17 cellular contexts compared by ENCODE assay signal in the genomic region with DNA sequence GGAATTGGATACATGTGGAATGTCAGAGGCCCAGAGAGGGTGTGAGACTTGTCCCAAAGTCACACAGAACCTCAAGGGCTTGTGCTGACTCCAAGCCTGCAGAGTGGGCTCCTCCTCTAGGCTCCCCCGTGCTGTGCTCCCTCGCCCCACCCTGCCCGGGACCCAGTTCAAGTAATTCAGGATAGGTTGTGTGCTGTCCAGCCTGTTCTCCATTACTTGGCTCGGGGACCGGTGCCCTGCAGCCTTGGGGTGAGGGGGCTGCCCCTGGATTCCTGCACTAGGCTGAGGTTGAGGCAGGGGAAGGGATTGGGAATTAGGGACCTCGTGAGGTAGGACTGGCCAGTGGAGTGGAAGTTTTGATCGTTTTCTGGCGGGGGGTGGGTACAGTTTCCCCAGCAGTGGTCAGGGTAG. TPM values are rescaled to one million over a fixed set of nuclear protein-coding genes. Genes with fewer than 3 reads are reported as not detected.
DNase-seq lines count a peak whose midpoint lies in the region; ATAC-seq and TF ChIP-seq lines count a peak whose summit lies in the region.
"Had no signal": no experiment of that assay in that cellular context is flagged by ENCODE, and none has a peak within 500 bp of the region (broad histone marks: within the 10 kb centered on the region; RNA-seq: fewer than 3 reads in every experiment).

No MANE protein-coding gene starts in this region.

- H3K36me3 ChIP-seq in ascending aorta (peaks cover 33 to 37% of the 10 kb centered on the region in 2 donors), tibial nerve (peaks cover 0 to 41% (median 4%) of the 10 kb centered on the region in 3 donors)
- peaks cover 0 to 43% (median 0%) of the 10 kb centered on the region in 3 experiments for H3K36me3 ChIP-seq in naive thymus-derived CD4-positive, alpha-beta T cell (ENCODE audit: control insufficient read depth in 2 of 3, insufficient read depth in 3 of 3, low read length in 3 of 3)

- no peak for TF ChIP-seq EP300 in tibial nerve (IDR thresholded peaks at IDR 0.05)

- H3K27me3 Mint-ChIP-seq in activated naive CD8-positive, alpha-beta T cell treated with anti-CD3 and anti-CD28 coated beads, Interleukin-2, amount 10 ng/mL, durations not matched to agents 7 days and 5 days: no peaks in the 10 kb centered on the region
- peaks cover 3% of the 10 kb centered on the region for H3K27me3 Mint-ChIP-seq in activated naive CD8-positive, alpha-beta T cell treated with anti-CD3 and anti-CD28 coated beads, Interleukin-2, amount 50 U/mL, for 24 hours
- H3K27me3 Mint-ChIP-seq in naive thymus-derived CD4-positive, alpha-beta T cell: no peaks in the 10 kb centered on the region

- H3K27me3 ChIP-seq in ascending aorta: no peaks in the 10 kb centered on the region
- H3K27me3 ChIP-seq in naive thymus-derived CD4-positive, alpha-beta T cell (ENCODE audit: control insufficient read depth in 2 of 2, insufficient read depth in 2 of 2, low read length in 2 of 2): no peaks in the 10 kb centered on the region
- H3K27me3 ChIP-seq in tibial nerve: no peaks in the 10 kb centered on the region

- H3K9me3 Mint-ChIP-seq in activated naive CD8-positive, alpha-beta T cell treated with anti-CD3 and anti-CD28 coated beads, Interleukin-2, amount 10 ng/mL, durations not matched to agents 7 days and 5 days: no peaks in the 10 kb centered on the region
- H3K9me3 Mint-ChIP-seq in activated naive CD8-positive, alpha-beta T cell treated with anti-CD3 and anti-CD28 coated beads, Interleukin-2, amount 50 U/mL, for 24 hours: no peaks in the 10 kb centered on the region
- no peaks in the 10 kb centered on the region for H3K9me3 Mint-ChIP-seq in naive thymus-derived CD4-positive, alpha-beta T cell
- H3K9me3 Mint-ChIP-seq: activated CD8-positive, alpha-beta T cell treated with anti-CD3 and anti-CD28 coated beads for 36 hours; activated naive CD8-positive, alpha-beta T cell treated with anti-CD3 and anti-CD28 coated beads for 36 hours had no signal

- H3K4me1 Mint-ChIP-seq in activated naive CD8-positive, alpha-beta T cell treated with anti-CD3 and anti-CD28 coated beads, Interleukin-2, amount 10 ng/mL, durations not matched to agents 7 days and 5 days: peaks cover 36% of the 10 kb centered on the region
- peaks cover 46% of the 10 kb centered on the region for H3K4me1 Mint-ChIP-seq in activated naive CD8-positive, alpha-beta T cell treated with anti-CD3 and anti-CD28 coated beads, Interleukin-2, amount 50 U/mL, for 24 hours
- H3K4me1 Mint-ChIP-seq in naive thymus-derived CD4-positive, alpha-beta T cell: peaks cover 34 to 61% (median 51%) of the 10 kb centered on the region in 7 donors

- peak overlapping the region; percentile 19 for H3K4me3 Mint-ChIP-seq in activated naive CD8-positive, alpha-beta T cell treated with anti-CD3 and anti-CD28 coated beads, Interleukin-2, amount 10 ng/mL, durations not matched to agents 7 days and 5 days
- H3K4me3 Mint-ChIP-seq in activated naive CD8-positive, alpha-beta T cell treated with anti-CD3 and anti-CD28 coated beads, Interleukin-2, amount 50 U/mL, for 24 hours: no peak overlapping the region
- peak overlapping the region in 6 of 10 donors; percentile 6 to 97 (median 30) for H3K4me3 Mint-ChIP-seq in naive thymus-derived CD4-positive, alpha-beta T cell
- H3K4me3 Mint-ChIP-seq: activated naive CD8-positive, alpha-beta T cell treated with anti-CD3 and anti-CD28 coated beads for 36 hours had no signal

- no peak for TF ChIP-seq POLR2A in tibial nerve (IDR thresholded peaks at IDR 0.05)

- intact Hi-C loops in ascending aorta (cut with DNase I): no loop called here
- intact Hi-C loops in naive thymus-derived CD4-positive, alpha-beta T cell (cut with micrococcal nuclease): no loop called here

- TF ChIP-seq CTCF in ascending aorta (IDR thresholded peaks at IDR 0.05) (no peak), tibial nerve (IDR thresholded peaks at IDR 0.05) (no peak)

- H3K27ac ChIP-seq in ascending aorta (peak overlapping the region; percentile 98), tibial nerve (peak overlapping the region in 3 of 4 donors; percentile 96 to 100 (median 99))
- peak overlapping the region; percentile 54 for H3K27ac ChIP-seq in naive thymus-derived CD4-positive, alpha-beta T cell (ENCODE audit: low read depth, low read length)

- 58 to 60% methylated on average over 2 to 8 of the region's 8 CpGs for WGBS in tibial nerve, 2 donors

- H3K36me3 Mint-ChIP-seq in activated naive CD8-positive, alpha-beta T cell treated with anti-CD3 and anti-CD28 coated beads, Interleukin-2, amount 10 ng/mL, durations not matched to agents 7 days and 5 days: peaks cover 6% of the 10 kb centered on the region
- H3K36me3 Mint-ChIP-seq in activated naive CD8-positive, alpha-beta T cell treated with anti-CD3 and anti-CD28 coated beads, Interleukin-2, amount 50 U/mL, for 24 hours (ENCODE audit: low read depth): peaks cover 13% of the 10 kb centered on the region
- peaks cover 0 to 24% (median 0%) of the 10 kb centered on the region in 5 donors for H3K36me3 Mint-ChIP-seq in naive thymus-derived CD4-positive, alpha-beta T cell

- CTCF ChIA-PET in naive thymus-derived CD4-positive, alpha-beta T cell (lab: Charles Lee): no interaction called here

- peak overlapping the region; percentile 38 for H3K27ac Mint-ChIP-seq in activated naive CD8-positive, alpha-beta T cell treated with anti-CD3 and anti-CD28 coated beads, Interleukin-2, amount 10 ng/mL, durations not matched to agents 7 days and 5 days
- H3K27ac Mint-ChIP-seq in activated naive CD8-positive, alpha-beta T cell treated with anti-CD3 and anti-CD28 coated beads, Interleukin-2, amount 50 U/mL, for 24 hours: no peak overlapping the region
- H3K27ac Mint-ChIP-seq in naive thymus-derived CD4-positive, alpha-beta T cell: peak overlapping the region in 3 of 9 donors; percentile 52 to 63 (median 63)

- POLR2A ChIA-PET in activated naive CD8-positive, alpha-beta T cell treated with anti-CD3 and anti-CD28 coated beads, Interleukin-2, amount 10 ng/mL, durations not matched to agents 7 days and 5 days (lab: Charles Lee): no interaction called here
- POLR2A ChIA-PET in naive thymus-derived CD4-positive, alpha-beta T cell (lab: Charles Lee): interaction anchor here (0.5 to 2.3 kb wide), 3 partner anchors 66 to 122 kb away, joined by 3 to 8 read pairs (median 3); a partner anchor contains a TSS

- H3K4me3 ChIP-seq in ascending aorta: peak overlapping the region in 1 of 2 donors; percentile 79
- no peak overlapping the region for H3K4me3 ChIP-seq in naive thymus-derived CD4-positive, alpha-beta T cell (ENCODE audit: low read length)
- H3K4me3 ChIP-seq in tibial nerve: peak overlapping the region in 1 of 4 donors; percentile 91

- no peak for DNase-seq in activated naive CD8-positive, alpha-beta T cell treated with anti-CD3 and anti-CD28 coated beads, Interleukin-2, amount 10 ng/mL, durations not matched to agents 7 days and 5 days
- DNase-seq in activated naive CD8-positive, alpha-beta T cell treated with anti-CD3 and anti-CD28 coated beads, Interleukin-2, amount 50 U/mL, for 24 hours: no peak
- no peak for DNase-seq in ascending aorta (ENCODE audit: low spot score in 2 of 2)
- DNase-seq in naive thymus-derived CD4-positive, alpha-beta T cell: no peak
- DNase-seq in tibial nerve (ENCODE audit: low spot score in 2 of 2): no peak
- DNase-seq in stimulated activated CD4-positive, alpha-beta T cell treated with anti-CD3 and anti-CD28 coated beads, Interleukin-12 subunit alpha, Interleukin-12 subunit beta, amount 100 ng/mL, for 4 hours: no peak
- DNase-seq in activated CD4-positive, CD25-positive, alpha-beta regulatory T cell (lab: John Stamatoyannopoulos, UW): no peak
- DNase-seq in nucleus accumbens (lab: John Stamatoyannopoulos, UW): no peak
- DNase-seq: activated CD8-positive, alpha-beta T cell treated with anti-CD3 and anti-CD28 coated beads for 36 hours; activated naive CD8-positive, alpha-beta T cell treated with anti-CD3 and anti-CD28 coated beads for 36 hours; cortex of kidney; MM.1S; NCI-H2227 treated with DMSO at 0.1 percent for 48 hours had no signal

- H3K9me3 ChIP-seq in ascending aorta: no peaks in the 10 kb centered on the region
- no peaks in the 10 kb centered on the region for H3K9me3 ChIP-seq in naive thymus-derived CD4-positive, alpha-beta T cell (ENCODE audit: control insufficient read depth in 2 of 3, low read length in 3 of 3)
- H3K9me3 ChIP-seq in tibial nerve: no peaks in the 10 kb centered on the region

- no peak for ATAC-seq in activated naive CD8-positive, alpha-beta T cell treated with anti-CD3 and anti-CD28 coated beads, Interleukin-2, amount 10 ng/mL, durations not matched to agents 7 days and 5 days (ENCODE audit: low read depth)
- no peak for ATAC-seq in activated naive CD8-positive, alpha-beta T cell treated with anti-CD3 and anti-CD28 coated beads, Interleukin-2, amount 50 U/mL, for 24 hours
- no peak for ATAC-seq in naive thymus-derived CD4-positive, alpha-beta T cell
- ATAC-seq: activated CD8-positive, alpha-beta T cell treated with anti-CD3 and anti-CD28 coated beads for 36 hours; HCT116 had no signal

- H3K4me1 ChIP-seq in ascending aorta (peaks cover 10 to 41% of the 10 kb centered on the region in 2 donors), tibial nerve (peaks cover 0 to 71% (median 46%) of the 10 kb centered on the region in 4 donors)
- H3K4me1 ChIP-seq in naive thymus-derived CD4-positive, alpha-beta T cell (ENCODE audit: control insufficient read depth in 2 of 2, insufficient read depth in 2 of 2, low read length in 2 of 2): peaks cover 31 to 36% of the 10 kb centered on the region in 2 donors

RNA-seq across cellular contexts. Expression of a gene that starts 2.8 kb away (rescaled TPM):
- 100 to 1,000 TPM; 169 to 174 TPM for total RNA-seq in activated naive CD8-positive, alpha-beta T cell treated with anti-CD3 and anti-CD28 coated beads, Interleukin-2, amount 10 ng/mL, durations not matched to agents 7 days and 5 days
- total RNA-seq in ascending aorta (144 TPM), tibial nerve (100 to 1,000 TPM; 122 to 164 (median 140) TPM)
- total RNA-seq in naive thymus-derived CD4-positive, alpha-beta T cell: 100 to 1,000 TPM; 110 to 219 (median 156) TPM
- 10 to 100 TPM; 22.5 TPM for polyA plus RNA-seq in naive thymus-derived CD4-positive, alpha-beta T cell

RNA-seq across cellular contexts. Expression of a gene that starts 16.4 kb away (rescaled TPM):
- total RNA-seq in activated naive CD8-positive, alpha-beta T cell treated with anti-CD3 and anti-CD28 coated beads, Interleukin-2, amount 10 ng/mL, durations not matched to agents 7 days and 5 days: not detected
- not detected for total RNA-seq in ascending aorta
- total RNA-seq in naive thymus-derived CD4-positive, alpha-beta T cell: under 1 TPM in 3 of 5 experiments, not detected in 2; 0.12 to 0.69 (median 0.22) TPM
- polyA plus RNA-seq in naive thymus-derived CD4-positive, alpha-beta T cell: under 1 TPM; 0.10 to 0.15 TPM
- total RNA-seq in tibial nerve: not detected
- total RNA-seq: activated CD8-positive, alpha-beta T cell treated with anti-CD3 and anti-CD28 coated beads for 36 hours; activated naive CD8-positive, alpha-beta T cell treated with anti-CD3 and anti-CD28 coated beads for 36 hours; myocyte; T-helper 1 cell treated with Interleukin-12 subunit alpha and Interleukin-12 subunit beta and Interleukin-4 antibody, amounts not matched to agents 30 ng/mL and 1 ng/mL, for 36 hours had no signal

RNA-seq across cellular contexts. Expression of a gene that starts 20.4 kb away (rescaled TPM):
- 1 to 10 TPM; 1.6 to 1.7 TPM for total RNA-seq in activated naive CD8-positive, alpha-beta T cell treated with anti-CD3 and anti-CD28 coated beads, Interleukin-2, amount 10 ng/mL, durations not matched to agents 7 days and 5 days
- total RNA-seq in ascending aorta (16.4 TPM), tibial nerve (100 to 1,000 TPM in 1 of 4 donors, 10 to 100 TPM in 3; 19.0 to 213 (median 52.9) TPM)
- 100 to 1,000 TPM in 1 of 5 experiments, 10 to 100 TPM in 1, 1 to 10 TPM in 2, under 1 TPM in 1; 0.27 to 399 (median 1.9) TPM for total RNA-seq in naive thymus-derived CD4-positive, alpha-beta T cell
- polyA plus RNA-seq in naive thymus-derived CD4-positive, alpha-beta T cell: under 1 TPM; 0.49 to 0.97 TPM

RNA-seq across cellular contexts. Expression of a gene that starts 45.8 kb away (rescaled TPM):
- total RNA-seq in activated naive CD8-positive, alpha-beta T cell treated with anti-CD3 and anti-CD28 coated beads, Interleukin-2, amount 10 ng/mL, durations not matched to agents 7 days and 5 days: not detected
- total RNA-seq in ascending aorta (not detected), tibial nerve (not detected)
- total RNA-seq in naive thymus-derived CD4-positive, alpha-beta T cell: under 1 TPM in 1 of 5 experiments, not detected in 4; 0.49 TPM
- polyA plus RNA-seq in naive thymus-derived CD4-positive, alpha-beta T cell: not detected
- total RNA-seq: activated CD8-positive, alpha-beta T cell treated with anti-CD3 and anti-CD28 coated beads for 36 hours; activated naive CD8-positive, alpha-beta T cell treated with anti-CD3 and anti-CD28 coated beads for 36 hours; myocyte; OCI-LY7; T-helper 1 cell treated with Interleukin-12 subunit alpha and Interleukin-12 subunit beta and Interleukin-4 antibody, amounts not matched to agents 30 ng/mL and 1 ng/mL, for 36 hours had no signal
